35 cellular contexts compared by ENCODE assay signal in the genomic region with DNA sequence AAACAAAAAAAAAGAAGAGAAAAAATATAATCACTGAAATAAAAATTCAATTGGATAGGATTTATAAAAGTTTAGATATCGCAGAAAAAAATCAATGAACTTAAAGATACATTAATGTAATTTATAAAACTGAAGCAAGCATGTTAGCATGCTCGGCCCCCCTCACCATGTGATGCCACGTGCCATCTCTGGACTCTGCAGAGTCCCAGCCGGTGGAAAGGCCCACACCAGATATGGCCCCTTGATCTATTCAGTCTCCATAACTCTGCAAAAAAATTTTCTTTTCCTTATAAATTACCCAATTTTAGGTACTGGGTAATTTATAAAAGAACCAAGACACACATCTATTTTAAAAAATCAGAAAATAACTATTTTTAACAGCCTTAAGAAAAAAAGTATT.
"Had no signal": no experiment of that assay in that cellular context is flagged by ENCODE, and none has a peak within 500 bp of the region (broad histone marks: within the 10 kb centered on the region; RNA-seq: fewer than 3 reads in every experiment).

No MANE protein-coding gene starts in this region.

- DNase-seq: Karpas-422, Kasumi-1, MG63, MM.1S, MV-4-11, NCI-H1048, NCI-H1092, NCI-H1092 treated with DMSO at 0.1 percent for 48 hours, NCI-H1105, NCI-H1105 treated with DMSO at 0.1 percent for 48 hours, NCI-H1417, NCI-H1417 treated with DMSO at 0.1 percent for 48 hours, NCI-H1436, NCI-H1436 treated with DMSO at 0.1 percent for 48 hours, NCI-H146, NCI-H1694, NCI-H1694 treated with DMSO at 0.1 percent for 48 hours, NCI-H187, NCI-H187 treated with DMSO at 0.1 percent for 48 hours, NCI-H1930, NCI-H2029, NCI-H2029 treated with DMSO at 0.1 percent for 48 hours, NCI-H2081, NCI-H2081 treated with DMSO at 0.1 percent for 48 hours, NCI-H2107, NCI-H2171, NCI-H2171 treated with DMSO at 0.1 percent for 48 hours, NCI-H2227 treated with DMSO at 0.1 percent for 48 hours, NCI-H226, NCI-H345, NCI-H446, NCI-H446 treated with DMSO at 0.1 percent for 48 hours, NCI-H510A, NCI-H510A treated with DMSO at 0.1 percent for 48 hours had no signal

- H3K36me3 ChIP-seq: MG63 had no signal

- H3K4me2 ChIP-seq: KMS-11 had no signal

- H3K27me3 ChIP-seq: MG63 had no signal

- H3K27ac ChIP-seq: KMS-11 had no signal

- H3K9ac ChIP-seq: KMS-11 had no signal

- H3K9me3 ChIP-seq: MG63 had no signal

- H3K4me3 ChIP-seq: MG63 had no signal
